ENCODE assay signal across 14 cellular contexts in the genomic region with DNA sequence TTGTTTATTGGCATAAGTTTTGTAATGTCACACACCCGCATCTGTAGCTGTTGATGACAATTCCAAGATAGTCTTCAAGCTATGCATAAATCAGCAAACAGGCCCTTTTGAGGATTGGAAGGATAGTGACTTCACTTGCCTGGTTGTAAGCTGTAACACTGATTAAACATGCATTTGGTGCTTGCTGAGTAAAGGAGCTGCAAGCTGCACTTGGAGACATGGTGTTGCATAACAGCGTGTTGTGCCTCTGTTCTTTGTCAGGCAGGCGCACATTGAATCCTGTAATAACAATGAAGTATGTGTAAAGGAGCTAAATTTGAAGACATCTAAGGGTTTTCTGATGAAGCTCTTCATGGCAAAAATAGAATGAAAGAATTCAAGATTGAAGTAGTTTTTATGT.
DNase-seq lines count a peak whose midpoint lies in the region; ATAC-seq and TF ChIP-seq lines count a peak whose summit lies in the region.
"Had no signal": no experiment of that assay in that cellular context is flagged by ENCODE, and none has a peak within 500 bp of the region (broad histone marks: within the 10 kb centered on the region; RNA-seq: fewer than 3 reads in every experiment).

No MANE protein-coding gene starts in this region.

- peaks cover 2% of the 10 kb centered on the region for H3K36me3 Mint-ChIP-seq in T-helper 17 cell (ENCODE audit: low read depth)

- peaks cover 8% of the 10 kb centered on the region for H3K4me1 ChIP-seq in muscle layer of colon (ENCODE audit: insufficient read depth, low read length)
- H3K4me1 ChIP-seq: BLaER1 treated with 17β-estradiol and CSF1 and Interleukin-3, amounts not matched to agents 10 nM and 100 nM had no signal

- H3K36me3 ChIP-seq in muscle layer of colon (ENCODE audit: insufficient read depth, low read length) = no peaks in the 10 kb centered on the region

- no peak for TF ChIP-seq CTCF in fibroblast of the aortic adventitia (IDR thresholded peaks at IDR 0.05; ENCODE audit: insufficient read depth, low read length)

- peaks cover 3% of the 10 kb centered on the region for H3K4me1 Mint-ChIP-seq in T-helper 17 cell

- H3K27me3 Mint-ChIP-seq in T-helper 17 cell = no peaks in the 10 kb centered on the region
- H3K27me3 Mint-ChIP-seq: activated naive CD8-positive, alpha-beta T cell treated with anti-CD3 and anti-CD28 coated beads, Interleukin-2, amount 50 U/mL, for 24 hours had no signal

- no peak for ATAC-seq in T-helper 17 cell
- ATAC-seq: activated naive CD8-positive, alpha-beta T cell treated with anti-CD3 and anti-CD28 coated beads, Interleukin-2, amount 50 U/mL, for 24 hours; HCT116 had no signal

- H3K4me3 ChIP-seq in fibroblast of the aortic adventitia (ENCODE audit: low read depth, low read length) (no peak overlapping the region), muscle layer of colon (ENCODE audit: low read depth in 1 of 2, low read length in 2 of 2) (no peak overlapping the region)
- H3K4me3 ChIP-seq: BLaER1 treated with 17β-estradiol and CSF1 and Interleukin-3, amounts not matched to agents 10 nM and 100 nM had no signal

- peak overlapping the region; percentile 53 for H3K27ac Mint-ChIP-seq in T-helper 17 cell
- H3K27ac Mint-ChIP-seq: activated naive CD8-positive, alpha-beta T cell treated with anti-CD3 and anti-CD28 coated beads, Interleukin-2, amount 50 U/mL, for 24 hours; T-helper 1 cell treated with Interleukin-12 subunit alpha and Interleukin-12 subunit beta and Interleukin-4 antibody, amounts not matched to agents 30 μg/mL and 1 μg/mL, for 36 hours had no signal

- H3K9me3 ChIP-seq in T-helper 17 cell (ENCODE audit: control insufficient read depth, low read length, poor library complexity, severe bottlenecking) = no peaks in the 10 kb centered on the region
- H3K9me3 ChIP-seq in muscle layer of colon (ENCODE audit: low read length) = no peaks in the 10 kb centered on the region

- DNase-seq in COLO829 (ENCODE audit: low spot score) = peak; percentile 54
- no peak for DNase-seq in T-helper 17 cell
- DNase-seq in fibroblast of the aortic adventitia (ENCODE audit: low read depth) = peak; percentile 83
- DNase-seq in activated gamma-delta T cell treated with Interleukin-2 at 50 U/mL for 16 hours = no peak
- DNase-seq in GF-D8 (lab: John Stamatoyannopoulos, UW) = no peak
- DNase-seq in activated T-cell treated with anti-CD3 and anti-CD28 coated beads, Interleukin-2, amount 50 U/mL, for 1 hour = no peak
- DNase-seq in NCI-H1105 treated with DMSO at 0.1 percent for 48 hours (lab: John Stamatoyannopoulos, UW) = no peak
- DNase-seq: activated naive CD8-positive, alpha-beta T cell treated with anti-CD3 and anti-CD28 coated beads, Interleukin-2, amount 50 U/mL, for 24 hours; NCI-H526 treated with DMSO at 0.1 percent for 48 hours; stimulated activated CD4-positive, alpha-beta T cell treated with anti-CD3 and anti-CD28 coated beads, Interleukin-12 subunit alpha, Interleukin-12 subunit beta, amount 100 ng/mL, for 4 hours had no signal

- H3K9ac ChIP-seq in muscle layer of colon (ENCODE audit: low read length) = no peak overlapping the region
- H3K9ac ChIP-seq: BLaER1 treated with 17β-estradiol and CSF1 and Interleukin-3, amounts not matched to agents 10 nM and 100 nM had no signal

- no peak overlapping the region for H3K4me3 Mint-ChIP-seq in T-helper 17 cell
- H3K4me3 Mint-ChIP-seq: activated naive CD8-positive, alpha-beta T cell treated with anti-CD3 and anti-CD28 coated beads, Interleukin-2, amount 50 U/mL, for 24 hours; T-helper 1 cell treated with Interleukin-12 subunit alpha and Interleukin-12 subunit beta and Interleukin-4 antibody, amounts not matched to agents 30 μg/mL and 1 μg/mL, for 36 hours had no signal

- peak overlapping the region; percentile 42 for H3K27ac ChIP-seq in muscle layer of colon (ENCODE audit: low read depth, low read length)
- H3K27ac ChIP-seq: BLaER1 treated with 17β-estradiol and CSF1 and Interleukin-3, amounts not matched to agents 10 nM and 100 nM had no signal

- H3K27me3 ChIP-seq in muscle layer of colon (ENCODE audit: control insufficient read depth in 1 of 2, insufficient read depth in 2 of 2, low read length in 2 of 2) = no peaks in the 10 kb centered on the region
- H3K27me3 ChIP-seq: BLaER1 treated with 17β-estradiol and CSF1 and Interleukin-3, amounts not matched to agents 10 nM and 100 nM had no signal

Comparison
In these comparisons a context has a peak if more than half of its experiments do, and no peak if none do; other contexts are left out.
1. DNase-seq: peak in COLO829 (single experiment) and fibroblast of the aortic adventitia (single experiment); none in T-helper 17 cell (0 of 3), activated gamma-delta T cell treated with Interleukin-2 at 50 U/mL for 16 hours (single experiment), GF-D8 (single experiment), activated T-cell treated with anti-CD3 and anti-CD28 coated beads, Interleukin-2, amount 50 U/mL, for 1 hour (single experiment) and NCI-H1105 treated with DMSO at 0.1 percent for 48 hours (single experiment).